Comparison of ENCODE assay signal across 19 cellular contexts in genomic region chr3:2978977-2979732, GRCh38.
"Had no signal": no experiment of that assay in that cellular context is flagged by ENCODE, and none has a peak within 500 bp of the region (broad histone marks: within the 10 kb centered on the region; RNA-seq: fewer than 3 reads in every experiment).

No MANE protein-coding gene starts in this region.

- ATAC-seq: activated CD4-positive, alpha-beta T cell treated with anti-CD3 and anti-CD28 coated beads for 36 hours; activated CD8-positive, alpha-beta T cell treated with anti-CD3 and anti-CD28 coated beads for 36 hours; activated T-cell treated with anti-CD3 and anti-CD28 coated beads, Interleukin-2, amount 50 U/mL, for 72 hours; right lobe of liver; stimulated activated naive B cell treated with anti-CD40 and anti-IgM and Interleukin-4, amounts not matched to agents 10 μg/mL and 1 μg/mL and 100 μg/mL, for 72 hours had no signal

- H3K4me3 Mint-ChIP-seq: activated CD4-positive, alpha-beta T cell treated with anti-CD3 and anti-CD28 coated beads for 36 hours; activated CD8-positive, alpha-beta T cell treated with anti-CD3 and anti-CD28 coated beads for 36 hours; activated naive CD8-positive, alpha-beta T cell treated with anti-CD3 and anti-CD28 coated beads for 36 hours; activated T-cell treated with anti-CD3 and anti-CD28 coated beads, Interleukin-2, amount 50 U/mL, for 72 hours; naive B cell; stimulated activated naive B cell treated with anti-CD40 and anti-IgM and Interleukin-4, amounts not matched to agents 10 μg/mL and 1 μg/mL and 100 μg/mL, for 72 hours; type B pancreatic cell had no signal

- H3K36me3 Mint-ChIP-seq: activated naive CD8-positive, alpha-beta T cell treated with anti-CD3 and anti-CD28 coated beads for 36 hours; naive B cell; stimulated activated naive B cell treated with anti-CD40 and anti-IgM and Interleukin-4, amounts not matched to agents 10 μg/mL and 1 μg/mL and 100 μg/mL, for 72 hours had no signal

- H3K27ac Mint-ChIP-seq: activated CD4-positive, alpha-beta T cell treated with anti-CD3 and anti-CD28 coated beads for 36 hours; activated CD8-positive, alpha-beta T cell treated with anti-CD3 and anti-CD28 coated beads for 36 hours; activated naive CD8-positive, alpha-beta T cell treated with anti-CD3 and anti-CD28 coated beads for 36 hours; activated T-cell treated with anti-CD3 and anti-CD28 coated beads, Interleukin-2, amount 50 U/mL, for 72 hours; naive B cell; stimulated activated naive B cell treated with anti-CD40 and anti-IgM and Interleukin-4, amounts not matched to agents 10 μg/mL and 1 μg/mL and 100 μg/mL, for 72 hours; type B pancreatic cell had no signal

- H3K4me1 Mint-ChIP-seq: activated CD4-positive, alpha-beta T cell treated with anti-CD3 and anti-CD28 coated beads for 36 hours; activated naive CD8-positive, alpha-beta T cell treated with anti-CD3 and anti-CD28 coated beads for 36 hours; naive B cell; stimulated activated naive B cell treated with anti-CD40 and anti-IgM and Interleukin-4, amounts not matched to agents 10 μg/mL and 1 μg/mL and 100 μg/mL, for 72 hours had no signal

- H3K4me1 ChIP-seq: breast epithelium, esophagus muscularis mucosa, prostate gland, spleen had no signal

- H3K27me3 ChIP-seq: breast epithelium, dorsolateral prefrontal cortex, esophagus muscularis mucosa, right lobe of liver, spleen had no signal

- H3K9me3 ChIP-seq: breast epithelium, esophagus muscularis mucosa, prostate gland, right lobe of liver, spleen had no signal

- H3K9me3 Mint-ChIP-seq: activated CD8-positive, alpha-beta T cell treated with anti-CD3 and anti-CD28 coated beads for 36 hours; activated naive CD8-positive, alpha-beta T cell treated with anti-CD3 and anti-CD28 coated beads for 36 hours; activated T-cell treated with anti-CD3 and anti-CD28 coated beads, Interleukin-2, amount 50 U/mL, for 72 hours; naive B cell; stimulated activated naive B cell treated with anti-CD40 and anti-IgM and Interleukin-4, amounts not matched to agents 10 μg/mL and 1 μg/mL and 100 μg/mL, for 72 hours; type B pancreatic cell had no signal

- H3K4me3 ChIP-seq: breast epithelium, dorsolateral prefrontal cortex, esophagus muscularis mucosa, prostate gland, right lobe of liver, spleen had no signal

- H3K27ac ChIP-seq: breast epithelium, dorsolateral prefrontal cortex, esophagus muscularis mucosa, prostate gland, right lobe of liver, spleen had no signal

- H3K27me3 Mint-ChIP-seq: activated CD4-positive, alpha-beta T cell treated with anti-CD3 and anti-CD28 coated beads for 36 hours had no signal

- H3K36me3 ChIP-seq: breast epithelium, esophagus muscularis mucosa, prostate gland, right lobe of liver, spleen had no signal

- DNase-seq: activated CD4-positive, alpha-beta T cell treated with anti-CD3 and anti-CD28 coated beads for 36 hours; activated CD8-positive, alpha-beta memory T cell treated with anti-CD3 and anti-CD28 coated beads, Interleukin-2, amount 50 U/mL, for 4 hours; activated CD8-positive, alpha-beta T cell treated with anti-CD3 and anti-CD28 coated beads for 36 hours; activated gamma-delta T cell treated with Interleukin-2 at 50 U/mL for 16 hours; activated naive CD8-positive, alpha-beta T cell treated with anti-CD3 and anti-CD28 coated beads for 36 hours; activated T-cell treated with anti-CD3 and anti-CD28 coated beads, Interleukin-2, amount 50 U/mL, for 72 hours; dorsolateral prefrontal cortex; midbrain; naive B cell; nucleus accumbens; right lobe of liver; spleen; stimulated activated CD4-positive, alpha-beta T cell treated with anti-CD3 and anti-CD28 coated beads, Interleukin-1b, Interleukin-23, amount 100 ng/mL, for 48 hours; stimulated activated naive B cell treated with anti-CD40 and anti-IgM and Interleukin-4, amounts not matched to agents 10 μg/mL and 1 μg/mL and 100 μg/mL, for 72 hours; SW 1271 had no signal
